Comparison of ENCODE assay signal across 27 cellular contexts in genomic region chrX:83819304-83819703, GRCh38. TPM values are rescaled to one million over a fixed set of nuclear protein-coding genes. Genes with fewer than 3 reads are reported as not detected.
DNase-seq lines count a peak whose midpoint lies in the region; ATAC-seq and TF ChIP-seq lines count a peak whose summit lies in the region.
"Had no signal": no experiment of that assay in that cellular context is flagged by ENCODE, and none has a peak within 500 bp of the region (broad histone marks: within the 10 kb centered on the region; RNA-seq: fewer than 3 reads in every experiment).

No MANE protein-coding gene starts in this region.

- H3K79me2 ChIP-seq in SK-N-SH (ENCODE audit: insufficient read depth), result no peaks in the 10 kb centered on the region

- TF ChIP-seq EP300 in SK-N-SH (IDR thresholded peaks at IDR 0.05; ENCODE audit: borderline replicate concordance in 1 of 2, low read depth in 1 of 2, low read length in 1 of 2), result no peak

- H2AFZ ChIP-seq in SK-N-SH (ENCODE audit: low read depth), result no peak overlapping the region

- ATAC-seq in SK-N-SH treated with all-trans-retinoic acid at 6 μM for 48 hours, result no peak
- ATAC-seq in HG03139 (IDR thresholded peaks at IDR 0.05; ENCODE audit: unreplicated experiment), result no peak
- no peak for ATAC-seq in GM18873 (IDR thresholded peaks at IDR 0.05; ENCODE audit: low FRiP score, unreplicated experiment)
- ATAC-seq: naive thymus-derived CD8-positive, alpha-beta T cell; stimulated activated naive CD8-positive, alpha-beta T cell treated with anti-CD3 and anti-CD28 coated beads, Interleukin-15, Interleukin-2, amounts not matched to agents 100 U/mL and 50 U/mL, for 24 hours had no signal

- TF ChIP-seq CTCF in SK-N-SH (IDR thresholded peaks at IDR 0.05) (peak; percentile 22; the same call in 1 of the 2 replicates), LNCaP clone FGC (IDR thresholded peaks at IDR 0.05; ENCODE audit: control insufficient read depth, extremely low read depth, insufficient read depth) (no peak), coronary artery (IDR thresholded peaks at IDR 0.05) (no peak)

- no peaks in the 10 kb centered on the region for H3K9me3 ChIP-seq in SK-N-SH
- H3K9me3 ChIP-seq: Caco-2, Peyer's patch, SJCRH30, thyroid gland had no signal

- POLR2A ChIA-PET in SK-N-SH (lab: Yijun Ruan, JAX), result no interaction called here

- WGBS in SK-N-SH (ENCODE audit: low lambda C conversion rate), result 0% methylated on average over 3 of the region's 3 CpGs

- H3K27ac ChIP-seq in SK-N-SH (ENCODE audit: low read depth in 2 of 2, low read length in 1 of 2) (no peak overlapping the region), substantia nigra (ENCODE audit: low read depth, low read length, poor library complexity, severe bottlenecking) (no peak overlapping the region), coronary artery (no peak overlapping the region)
- H3K27ac ChIP-seq: BLaER1, epithelial cell of prostate, Peyer's patch, SJCRH30, skin epidermis, thyroid gland had no signal

- no peaks in the 10 kb centered on the region for H3K27me3 ChIP-seq in SK-N-SH (ENCODE audit: insufficient read depth)
- H3K27me3 ChIP-seq: Peyer's patch, SJCRH30, thyroid gland had no signal

- TF ChIP-seq RAD21 in SK-N-SH (IDR thresholded peaks at IDR 0.05; ENCODE audit: low read length), result no peak

- no peaks in the 10 kb centered on the region for H3K9me2 ChIP-seq in SK-N-SH

- CTCF ChIA-PET in SK-N-SH (lab: Yijun Ruan, JAX), result interaction anchor here (0.9 kb wide), 1 partner anchor 184 kb away, joined by 3 read pairs; no protein-coding TSS in a partner anchor

- H3K36me3 ChIP-seq in SK-N-SH (replicated peaks in 1 of 2; ENCODE audit: control insufficient read depth in 1 of 2, insufficient read depth in 2 of 2, low read length in 1 of 2), result no peaks in the 10 kb centered on the region
- H3K36me3 ChIP-seq: BLaER1, Peyer's patch, SJCRH30, thyroid gland had no signal

- H3K4me2 ChIP-seq in SK-N-SH, result no peak overlapping the region
- H3K4me2 ChIP-seq: BLaER1 had no signal

- H3K4me3 ChIP-seq in SK-N-SH (ENCODE audit: low read depth in 2 of 2, low read length in 1 of 2) (no peak overlapping the region; a peak in 1 of 4 replicates), LNCaP clone FGC (ENCODE audit: low read depth, low read length) (peak overlapping the region; percentile 40), coronary artery (no peak overlapping the region)
- H3K4me3 ChIP-seq: BLaER1, Peyer's patch, SJCRH30, skin epidermis, thyroid gland had no signal

- H3K4me1 ChIP-seq in SK-N-SH (ENCODE audit: control insufficient read depth in 1 of 2, insufficient read depth in 2 of 2, low read depth in 1 of 2, low read length in 1 of 2), result no peaks in the 10 kb centered on the region
- H3K4me1 ChIP-seq: BLaER1, Caco-2, Peyer's patch, SJCRH30, thyroid gland had no signal

- H4K20me1 ChIP-seq in SK-N-SH (ENCODE audit: insufficient read depth), result no peaks in the 10 kb centered on the region
- H4K20me1 ChIP-seq: BLaER1 had no signal

- DNase-seq in SK-N-SH (no peak), LNCaP clone FGC (ENCODE audit: low read depth) (no peak), SK-N-DZ (ENCODE audit: low spot score) (peak; percentile 15), substantia nigra (lab: John Stamatoyannopoulos, UW) (no peak), coronary artery (ENCODE audit: low spot score) (no peak)
- DNase-seq: activated CD4-positive, alpha-beta memory T cell treated with anti-CD3 and anti-CD28 coated beads, Interleukin-2, amount 10 ng/mL, durations not matched to agents 7 days and 5 days; activated CD4-positive, alpha-beta T cell treated with anti-CD3 and anti-CD28 coated beads for 1 hour; amygdala; effector CD4-positive, alpha-beta T cell; islet precursor cell; MM.1S; naive thymus-derived CD8-positive, alpha-beta T cell; NCI-H1436; NCI-H446 treated with DMSO at 0.1 percent for 48 hours; occipital lobe; Peyer's patch; SJCRH30; stimulated activated naive CD8-positive, alpha-beta T cell treated with anti-CD3 and anti-CD28 coated beads, Interleukin-15, Interleukin-2, amounts not matched to agents 100 U/mL and 50 U/mL, for 24 hours; thyroid gland had no signal

- no peak overlapping the region for H3K9ac ChIP-seq in SK-N-SH
- H3K9ac ChIP-seq: BLaER1 had no signal

- H3F3A ChIP-seq in SK-N-SH (replicated peaks; ENCODE audit: insufficient read depth), result no peaks in the 10 kb centered on the region

TF ChIP-seq in SK-N-SH, 30 proteins besides CTCF, POLR2A, EP300 and RAD21:
- TF ChIP-seq MEF2A (IDR thresholded peaks at IDR 0.05; ENCODE audit: borderline replicate concordance, low read depth) (no peak), NFIC (IDR thresholded peaks at IDR 0.05; ENCODE audit: borderline replicate concordance) (no peak), GABPA (IDR thresholded peaks at IDR 0.05; ENCODE audit: low read depth) (no peak), FOXM1 (IDR thresholded peaks at IDR 0.05; ENCODE audit: low read depth) (no peak), RXRA (IDR thresholded peaks at IDR 0.05; ENCODE audit: borderline replicate concordance, low read depth) (no peak)

TF ChIP-seq in SK-N-SH treated with all-trans-retinoic acid at 6 μM for 48 hours, 23 proteins besides CTCF, POLR2A, EP300 and RAD21:
- TF ChIP-seq ZNF8 (CRISPR knock-in tag; IDR thresholded peaks at IDR 0.05), result no peak
- TF ChIP-seq ARNTL (CRISPR knock-in tag; IDR thresholded peaks at IDR 0.05; ENCODE audit: borderline replicate concordance, low read depth), result no peak
- no peak for TF ChIP-seq BACH2 (CRISPR knock-in tag; IDR thresholded peaks at IDR 0.05; ENCODE audit: borderline replicate concordance)
- TF ChIP-seq SNAI2 (CRISPR knock-in tag; IDR thresholded peaks at IDR 0.05), result no peak
- TF ChIP-seq, protein P1, sequence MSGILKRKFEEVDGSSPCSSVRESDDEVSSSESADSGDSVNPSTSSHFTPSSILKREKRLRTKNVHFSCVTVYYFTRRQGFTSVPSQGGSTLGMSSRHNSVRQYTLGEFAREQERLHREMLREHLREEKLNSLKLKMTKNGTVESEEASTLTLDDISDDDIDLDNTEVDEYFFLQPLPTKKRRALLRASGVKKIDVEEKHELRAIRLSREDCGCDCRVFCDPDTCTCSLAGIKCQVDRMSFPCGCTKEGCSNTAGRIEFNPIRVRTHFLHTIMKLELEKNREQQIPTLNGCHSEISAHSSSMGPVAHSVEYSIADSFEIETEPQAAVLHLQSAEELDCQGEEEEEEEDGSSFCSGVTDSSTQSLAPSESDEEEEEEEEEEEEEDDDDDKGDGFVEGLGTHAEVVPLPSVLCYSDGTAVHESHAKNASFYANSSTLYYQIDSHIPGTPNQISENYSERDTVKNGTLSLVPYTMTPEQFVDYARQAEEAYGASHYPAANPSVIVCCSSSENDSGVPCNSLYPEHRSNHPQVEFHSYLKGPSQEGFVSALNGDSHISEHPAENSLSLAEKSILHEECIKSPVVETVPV (CRISPR knock-in tag; IDR thresholded peaks at IDR 0.05), result no peak
- TF ChIP-seq ZFP30 (CRISPR knock-in tag; IDR thresholded peaks at IDR 0.05), result no peak
- TF ChIP-seq ESRRG (CRISPR knock-in tag; IDR thresholded peaks at IDR 0.05), result no peak
- TF ChIP-seq ZC3H10 (CRISPR knock-in tag; IDR thresholded peaks at IDR 0.05), result no peak

RNA-seq across cellular contexts. Expression of gene CYLC1, which starts 41.6 kb away (rescaled TPM):
- not detected in 2 replicates for polyA plus RNA-seq in SK-N-SH (2012; rRNA removed)
- not detected in 2 replicates for polyA plus RNA-seq in SK-N-SH (2012; cell fraction: cytosol; rRNA removed)
- polyA plus RNA-seq in SK-N-SH (2012; cell fraction: nucleus; rRNA removed), result not detected in 2 replicates
- polyA plus RNA-seq in SK-N-DZ (2014; cell fraction: cytosol; rRNA removed), result not detected in 2 replicates
- not detected in 2 replicates for polyA plus RNA-seq in SK-N-DZ (2014; cell fraction: nucleus; rRNA removed)
- polyA plus RNA-seq: liver; naive thymus-derived CD8-positive, alpha-beta T cell had no signal
